Comparison of ENCODE assay signal across 1 cellular context in the genomic region with DNA sequence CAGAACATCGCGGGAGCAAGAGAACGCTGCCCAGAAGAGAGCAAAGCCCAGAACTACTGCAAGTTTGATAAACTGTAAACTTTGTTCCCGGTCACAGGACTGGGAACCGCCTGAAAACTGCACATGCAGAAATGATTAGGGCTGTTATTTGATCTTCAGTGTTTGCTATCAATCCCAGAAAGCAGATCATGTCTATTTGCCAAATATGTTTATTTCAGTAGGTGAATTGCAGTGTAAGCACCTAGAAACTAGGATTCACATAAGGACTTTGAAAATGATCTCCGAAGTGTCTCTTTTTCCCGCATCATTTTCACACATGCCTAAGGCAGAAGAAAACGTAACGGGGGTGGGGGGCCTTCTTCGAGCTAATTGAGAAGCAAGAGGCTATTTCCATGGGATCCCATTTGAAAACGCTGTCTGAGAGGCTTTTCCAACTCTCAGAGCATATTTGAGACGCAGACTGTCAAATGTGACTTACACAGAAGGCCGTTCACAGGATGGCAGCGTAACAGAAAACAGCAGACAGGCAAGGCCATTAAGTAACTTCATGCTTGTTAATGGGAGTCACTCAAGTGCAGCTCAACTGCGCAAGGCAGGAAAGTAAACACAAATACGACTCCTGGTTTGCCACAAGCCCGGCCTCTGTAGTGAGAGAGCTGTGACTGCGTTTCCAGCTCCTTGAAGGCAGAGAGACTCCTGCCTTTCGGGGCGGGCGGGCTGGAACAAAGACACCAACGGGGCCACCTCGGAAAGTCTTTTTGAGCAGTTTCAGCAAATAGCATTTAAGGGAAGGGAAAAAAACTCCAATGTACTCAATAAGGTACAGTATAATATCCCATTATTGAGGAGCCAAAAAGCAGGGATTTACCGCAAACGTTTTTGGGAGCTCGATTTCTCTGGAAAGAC.
TF ChIP-seq lines count a peak whose summit lies in the region.

No MANE protein-coding gene starts in this region.

TF ChIP-seq in HepG2, 621 proteins besides CTCF, POLR2A, EP300 and RAD21 (continued from another document and continues in another):
- TF ChIP-seq, protein P1, sequence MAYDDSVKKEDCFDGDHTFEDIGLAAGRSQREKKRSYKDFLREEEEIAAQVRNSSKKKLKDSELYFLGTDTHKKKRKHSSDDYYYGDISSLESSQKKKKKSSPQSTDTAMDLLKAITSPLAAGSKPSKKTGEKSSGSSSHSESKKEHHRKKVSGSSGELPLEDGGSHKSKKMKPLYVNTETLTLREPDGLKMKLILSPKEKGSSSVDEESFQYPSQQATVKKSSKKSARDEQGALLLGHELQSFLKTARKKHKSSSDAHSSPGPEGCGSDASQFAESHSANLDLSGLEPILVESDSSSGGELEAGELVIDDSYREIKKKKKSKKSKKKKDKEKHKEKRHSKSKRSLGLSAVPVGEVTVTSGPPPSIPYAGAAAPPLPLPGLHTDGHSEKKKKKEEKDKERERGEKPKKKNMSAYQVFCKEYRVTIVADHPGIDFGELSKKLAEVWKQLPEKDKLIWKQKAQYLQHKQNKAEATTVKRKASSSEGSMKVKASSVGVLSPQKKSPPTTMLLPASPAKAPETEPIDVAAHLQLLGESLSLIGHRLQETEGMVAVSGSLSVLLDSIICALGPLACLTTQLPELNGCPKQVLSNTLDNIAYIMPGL (CRISPR knock-in tag; IDR thresholded peaks at IDR 0.05; ENCODE audit: borderline replicate concordance in 1 of 2, low read depth in 1 of 2), result peak; percentile 62 to 64; a peak in 2 of 4 replicates
- TF ChIP-seq MBD4 (IDR thresholded peaks at IDR 0.05; ENCODE audit: borderline replicate concordance, low read length) (0 out of 2 replicates have a peak, but pooled peaks have one; percentile 13), PBX2 (CRISPR knock-in tag; IDR thresholded peaks at IDR 0.05) (peak; percentile 37; the same call in 1 of the 2 replicates), DR1 (CRISPR knock-in tag; IDR thresholded peaks at IDR 0.05) (peak; percentile 50; the same call in 1 of the 2 replicates), TP53 (CRISPR knock-in tag; conservative IDR thresholded peaks at IDR 0.05) (peak; percentile 50; the same call in 1 of the 2 replicates), ZSCAN9 (CRISPR knock-in tag; IDR thresholded peaks at IDR 0.05; ENCODE audit: borderline replicate concordance) (peak; percentile 86), ZZZ3 (CRISPR knock-in tag; IDR thresholded peaks at IDR 0.05; ENCODE audit: borderline replicate concordance) (no peak), KLF12 (CRISPR knock-in tag; IDR thresholded peaks at IDR 0.05; ENCODE audit: borderline replicate concordance) (0 out of 2 replicates have a peak, but pooled peaks have one; percentile 19), ONECUT2 (CRISPR knock-in tag; IDR thresholded peaks at IDR 0.05) (no peak), RFXAP (CRISPR knock-in tag; IDR thresholded peaks at IDR 0.05; ENCODE audit: borderline replicate concordance) (peak; percentile 4; the same call in 1 of the 2 replicates), NFATC3 (CRISPR knock-in tag; IDR thresholded peaks at IDR 0.05) (0 out of 2 replicates have a peak, but pooled peaks have one; percentile 35), HDAC1 (CRISPR knock-in tag; IDR thresholded peaks at IDR 0.05) (peak; percentile 66), TIGD3 (CRISPR knock-in tag; IDR thresholded peaks at IDR 0.05; ENCODE audit: borderline replicate concordance) (peak; percentile 27; the same call in 1 of the 2 replicates), FOXC1 (CRISPR knock-in tag; IDR thresholded peaks at IDR 0.05; ENCODE audit: borderline replicate concordance) (peak; percentile 98), ZNF10 (CRISPR knock-in tag; IDR thresholded peaks at IDR 0.05; ENCODE audit: borderline replicate concordance, low read depth) (no peak), TBX3 (IDR thresholded peaks at IDR 0.05; ENCODE audit: borderline replicate concordance) (0 out of 2 replicates have a peak, but pooled peaks have one; percentile 36), GATA4 (IDR thresholded peaks at IDR 0.05; ENCODE audit: borderline replicate concordance, low read depth) (no peak; the same call in 1 of the 2 replicates), ARNT (IDR thresholded peaks at IDR 0.05) (no peak), ARID3A (IDR thresholded peaks at IDR 0.05; ENCODE audit: low read depth, low read length) (peak; percentile 35; the same call in 1 of the 2 replicates), ZNF841 (CRISPR knock-in tag; IDR thresholded peaks at IDR 0.05; ENCODE audit: borderline replicate concordance) (0 out of 2 replicates have a peak, but pooled peaks have one; percentile 62), THYN1 (CRISPR knock-in tag; IDR thresholded peaks at IDR 0.05; ENCODE audit: borderline replicate concordance, low read depth) (no peak), ZNF547 (CRISPR knock-in tag; IDR thresholded peaks at IDR 0.05) (peak; percentile 78; the same call in 1 of the 2 replicates), ZKSCAN8 (CRISPR knock-in tag; IDR thresholded peaks at IDR 0.05; ENCODE audit: borderline replicate concordance) (peak; percentile 81), BRCA1 (CRISPR knock-in tag; IDR thresholded peaks at IDR 0.05) (no peak), ZFP1 (CRISPR knock-in tag; IDR thresholded peaks at IDR 0.05) (peak; percentile 55; the same call in 1 of the 2 replicates), NFKBIZ (CRISPR knock-in tag; IDR thresholded peaks at IDR 0.05) (0 out of 2 replicates have a peak, but pooled peaks have one; percentile 33), ZNF691 (CRISPR knock-in tag; IDR thresholded peaks at IDR 0.05; ENCODE audit: borderline replicate concordance, low read depth) (no peak; the same call in 1 of the 2 replicates), ZNF224 (CRISPR knock-in tag; IDR thresholded peaks at IDR 0.05) (peak; percentile 96), KAT7 (CRISPR knock-in tag; IDR thresholded peaks at IDR 0.05; ENCODE audit: borderline replicate concordance) (peak; percentile 94), ATRX (CRISPR knock-in tag; IDR thresholded peaks at IDR 0.05; ENCODE audit: borderline replicate concordance) (no peak), AGO2 (optimal IDR thresholded peaks at IDR 0.05; ENCODE audit: low read depth, low read length) (no peak), ZNF101 (CRISPR knock-in tag; IDR thresholded peaks at IDR 0.05; ENCODE audit: borderline replicate concordance, low read depth) (no peak), MLXIP (CRISPR knock-in tag; IDR thresholded peaks at IDR 0.05; ENCODE audit: borderline replicate concordance) (no peak), JDP2 (CRISPR knock-in tag; IDR thresholded peaks at IDR 0.05; ENCODE audit: borderline replicate concordance) (no peak)
- TF ChIP-seq, protein P2, sequence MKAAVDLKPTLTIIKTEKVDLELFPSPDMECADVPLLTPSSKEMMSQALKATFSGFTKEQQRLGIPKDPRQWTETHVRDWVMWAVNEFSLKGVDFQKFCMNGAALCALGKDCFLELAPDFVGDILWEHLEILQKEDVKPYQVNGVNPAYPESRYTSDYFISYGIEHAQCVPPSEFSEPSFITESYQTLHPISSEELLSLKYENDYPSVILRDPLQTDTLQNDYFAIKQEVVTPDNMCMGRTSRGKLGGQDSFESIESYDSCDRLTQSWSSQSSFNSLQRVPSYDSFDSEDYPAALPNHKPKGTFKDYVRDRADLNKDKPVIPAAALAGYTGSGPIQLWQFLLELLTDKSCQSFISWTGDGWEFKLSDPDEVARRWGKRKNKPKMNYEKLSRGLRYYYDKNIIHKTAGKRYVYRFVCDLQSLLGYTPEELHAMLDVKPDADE (CRISPR knock-in tag; IDR thresholded peaks at IDR 0.05), result no peak
- TF ChIP-seq, protein P3, sequence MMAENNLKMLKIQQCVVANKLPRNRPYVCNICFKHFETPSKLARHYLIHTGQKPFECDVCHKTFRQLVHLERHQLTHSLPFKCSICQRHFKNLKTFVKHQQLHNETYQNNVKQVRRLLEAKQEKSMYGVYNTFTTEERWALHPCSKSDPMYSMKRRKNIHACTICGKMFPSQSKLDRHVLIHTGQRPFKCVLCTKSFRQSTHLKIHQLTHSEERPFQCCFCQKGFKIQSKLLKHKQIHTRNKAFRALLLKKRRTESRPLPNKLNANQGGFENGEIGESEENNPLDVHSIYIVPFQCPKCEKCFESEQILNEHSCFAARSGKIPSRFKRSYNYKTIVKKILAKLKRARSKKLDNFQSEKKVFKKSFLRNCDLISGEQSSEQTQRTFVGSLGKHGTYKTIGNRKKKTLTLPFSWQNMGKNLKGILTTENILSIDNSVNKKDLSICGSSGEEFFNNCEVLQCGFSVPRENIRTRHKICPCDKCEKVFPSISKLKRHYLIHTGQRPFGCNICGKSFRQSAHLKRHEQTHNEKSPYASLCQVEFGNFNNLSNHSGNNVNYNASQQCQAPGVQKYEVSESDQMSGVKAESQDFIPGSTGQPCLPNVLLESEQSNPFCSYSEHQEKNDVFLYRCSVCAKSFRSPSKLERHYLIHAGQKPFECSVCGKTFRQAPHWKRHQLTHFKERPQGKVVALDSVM (CRISPR knock-in tag; IDR thresholded peaks at IDR 0.05), result peak; percentile 67
- TF ChIP-seq, protein P4, sequence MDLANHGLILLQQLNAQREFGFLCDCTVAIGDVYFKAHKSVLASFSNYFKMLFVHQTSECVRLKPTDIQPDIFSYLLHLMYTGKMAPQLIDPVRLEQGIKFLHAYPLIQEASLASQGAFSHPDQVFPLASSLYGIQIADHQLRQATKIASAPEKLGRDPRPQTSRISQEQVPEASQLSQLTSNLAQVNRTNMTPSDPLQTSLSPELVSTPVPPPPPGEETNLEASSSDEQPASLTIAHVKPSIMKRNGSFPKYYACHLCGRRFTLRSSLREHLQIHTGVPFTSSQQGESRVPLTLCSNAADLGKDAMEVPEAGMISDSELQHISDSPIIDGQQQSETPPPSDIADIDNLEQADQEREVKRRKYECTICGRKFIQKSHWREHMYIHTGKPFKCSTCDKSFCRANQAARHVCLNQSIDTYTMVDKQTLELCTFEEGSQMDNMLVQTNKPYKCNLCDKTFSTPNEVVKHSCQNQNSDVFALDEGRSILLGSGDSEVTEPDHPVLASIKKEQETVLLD (CRISPR knock-in tag; IDR thresholded peaks at IDR 0.05; ENCODE audit: low read depth), result no peak
